ENCODE assay signal across 1 cellular context in genomic region chr7:104005197-104005596, GRCh38.
TF ChIP-seq lines count a peak whose summit lies in the region.

No MANE protein-coding gene starts in this region.

TF ChIP-seq in WTC11, 78 proteins besides CTCF, POLR2A, EP300 and RAD21 (continued from another document):
- TF ChIP-seq ZBTB43 (CRISPR knock-in tag; IDR thresholded peaks at IDR 0.05) = no peak
TF ChIP-seq in WTC11: peak in this region for 0.
